Comparison of ENCODE assay signal across 29 cellular contexts in the genomic region with DNA sequence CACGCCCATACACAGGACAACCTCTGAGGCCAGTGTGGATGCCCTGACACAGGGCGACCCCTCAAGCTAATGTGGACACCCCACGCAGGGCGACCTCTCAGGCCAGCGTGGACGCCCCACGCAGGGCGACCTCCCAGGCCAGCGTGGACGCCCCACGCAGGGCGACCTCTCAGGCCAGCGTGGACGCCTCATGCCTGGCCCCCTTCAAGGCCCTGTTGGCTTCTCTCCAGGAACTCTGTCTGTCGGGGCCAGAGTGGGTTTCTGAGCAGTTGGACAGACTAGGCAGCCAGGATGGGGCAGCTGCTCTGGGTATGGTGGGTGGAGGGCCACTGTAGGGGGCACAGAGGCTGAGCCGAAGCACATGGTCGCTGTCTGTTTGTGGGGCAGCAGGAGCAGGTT. TPM values are rescaled to one million over a fixed set of nuclear protein-coding genes. Genes with fewer than 3 reads are reported as not detected.
"Had no signal": no experiment of that assay in that cellular context is flagged by ENCODE, and none has a peak within 500 bp of the region (broad histone marks: within the 10 kb centered on the region; RNA-seq: fewer than 3 reads in every experiment).

No MANE protein-coding gene starts in this region.

- H3K9me3 Mint-ChIP-seq: activated CD4-positive, alpha-beta T cell treated with anti-CD3 and anti-CD28 coated beads, Interleukin-2, amount 10 ng/mL, durations not matched to agents 7 days and 5 days; activated CD8-positive, alpha-beta T cell treated with anti-CD3 and anti-CD28 coated beads for 36 hours; activated naive CD4-positive, alpha-beta T cell treated with anti-CD3 and anti-CD28 coated beads, Interleukin-2, amount 50 U/mL, for 24 hours; activated naive CD8-positive, alpha-beta T cell treated with anti-CD3 and anti-CD28 coated beads, Interleukin-2, amount 50 U/mL, for 24 hours; activated T-cell treated with anti-CD3 and anti-CD28 coated beads, Interleukin-2, amount 50 U/mL, for 4 hours; activated T-helper 17 cell treated with anti-CD3 and anti-CD28 coated beads, Interleukin-2, amount 50 U/mL, for 72 hours; dendritic cell treated with granulocyte-macrophage colony-stimulating factor and Interleukin-4, amounts not matched to agents 40 ng/mL and 50 ng/mL, for 4 days; natural killer cell treated with Interleukin-12 subunit alpha and Interleukin-12 subunit beta and Interleukin-15 and Interleukin-18, amount 100 ng/mL, for 72 hours; stimulated activated memory B cell treated with anti-CD40 and anti-IgM and Interleukin-4, amounts not matched to agents 10 μg/mL and 1 μg/mL and 100 μg/mL, for 72 hours; T-helper 1 cell treated with Interleukin-12 subunit alpha and Interleukin-12 subunit beta and Interleukin-4 antibody, amounts not matched to agents 30 μg/mL and 1 μg/mL, for 36 hours had no signal

- H3K4me1 Mint-ChIP-seq: activated CD4-positive, alpha-beta T cell treated with anti-CD3 and anti-CD28 coated beads, Interleukin-2, amount 10 ng/mL, durations not matched to agents 7 days and 5 days; activated naive CD4-positive, alpha-beta T cell treated with anti-CD3 and anti-CD28 coated beads, Interleukin-2, amount 50 U/mL, for 24 hours; activated T-helper 17 cell treated with anti-CD3 and anti-CD28 coated beads, Interleukin-2, amount 50 U/mL, for 72 hours had no signal

- DNase-seq: activated CD4-positive, alpha-beta T cell treated with anti-CD3 and anti-CD28 coated beads, Interleukin-2, amount 10 ng/mL, durations not matched to agents 7 days and 5 days; activated CD4-positive, CD25-positive, alpha-beta regulatory T cell treated with anti-CD3 and anti-CD28 coated beads, Interleukin-2, amount 50 U/mL, for 72 hours; activated CD8-positive, alpha-beta T cell treated with anti-CD3 and anti-CD28 coated beads for 36 hours; activated gamma-delta T cell treated with Interleukin-2 at 50 U/mL for 16 hours; activated naive CD8-positive, alpha-beta T cell treated with anti-CD3 and anti-CD28 coated beads, Interleukin-2, amount 50 U/mL, for 24 hours; activated T-cell treated with anti-CD3 and anti-CD28 coated beads, Interleukin-2, amount 50 U/mL, for 4 hours; amygdala; central memory CD4-positive, alpha-beta T cell; heart left ventricle; left lung; lower lobe of right lung; mucosa of descending colon; right lobe of liver; stimulated activated CD4-positive, alpha-beta T cell treated with anti-CD3 and anti-CD28 coated beads, Interleukin-4, amount 100 ng/mL, for 24 hours; T1000; tibial artery had no signal

- ATAC-seq: activated CD8-positive, alpha-beta T cell treated with anti-CD3 and anti-CD28 coated beads for 36 hours; activated naive CD8-positive, alpha-beta T cell treated with anti-CD3 and anti-CD28 coated beads, Interleukin-2, amount 50 U/mL, for 24 hours; activated T-cell treated with anti-CD3 and anti-CD28 coated beads, Interleukin-2, amount 50 U/mL, for 4 hours; activated T-helper 17 cell treated with anti-CD3 and anti-CD28 coated beads, Interleukin-2, amount 50 U/mL, for 72 hours; right lobe of liver; stimulated activated memory B cell treated with anti-CD40 and anti-IgM and Interleukin-4, amounts not matched to agents 10 μg/mL and 1 μg/mL and 100 μg/mL, for 72 hours had no signal

- H3K27ac Mint-ChIP-seq: activated CD4-positive, alpha-beta T cell treated with anti-CD3 and anti-CD28 coated beads, Interleukin-2, amount 10 ng/mL, durations not matched to agents 7 days and 5 days; activated CD8-positive, alpha-beta T cell treated with anti-CD3 and anti-CD28 coated beads for 36 hours; activated naive CD4-positive, alpha-beta T cell treated with anti-CD3 and anti-CD28 coated beads, Interleukin-2, amount 50 U/mL, for 24 hours; activated naive CD8-positive, alpha-beta T cell treated with anti-CD3 and anti-CD28 coated beads, Interleukin-2, amount 50 U/mL, for 24 hours; activated T-helper 17 cell treated with anti-CD3 and anti-CD28 coated beads, Interleukin-2, amount 50 U/mL, for 72 hours; dendritic cell treated with granulocyte-macrophage colony-stimulating factor and Interleukin-4, amounts not matched to agents 40 ng/mL and 50 ng/mL, for 4 days; natural killer cell treated with Interleukin-12 subunit alpha and Interleukin-12 subunit beta and Interleukin-15 and Interleukin-18, amount 100 ng/mL, for 72 hours; stimulated activated memory B cell treated with anti-CD40 and anti-IgM and Interleukin-4, amounts not matched to agents 10 μg/mL and 1 μg/mL and 100 μg/mL, for 72 hours; T-helper 1 cell treated with Interleukin-12 subunit alpha and Interleukin-12 subunit beta and Interleukin-4 antibody, amounts not matched to agents 30 μg/mL and 1 μg/mL, for 36 hours had no signal

- H3K9me3 ChIP-seq: esophagus muscularis mucosa, heart left ventricle, left lung, lower lobe of right lung, mucosa of descending colon, neutrophil, right lobe of liver, suprapubic skin, tibial artery had no signal

- H3K4me1 ChIP-seq: right lobe of liver had no signal

- H3K4me3 Mint-ChIP-seq: activated CD4-positive, alpha-beta T cell treated with anti-CD3 and anti-CD28 coated beads, Interleukin-2, amount 10 ng/mL, durations not matched to agents 7 days and 5 days; activated CD8-positive, alpha-beta T cell treated with anti-CD3 and anti-CD28 coated beads for 36 hours; activated naive CD4-positive, alpha-beta T cell treated with anti-CD3 and anti-CD28 coated beads, Interleukin-2, amount 50 U/mL, for 24 hours; activated naive CD8-positive, alpha-beta T cell treated with anti-CD3 and anti-CD28 coated beads, Interleukin-2, amount 50 U/mL, for 24 hours; activated T-cell treated with anti-CD3 and anti-CD28 coated beads, Interleukin-2, amount 50 U/mL, for 4 hours; activated T-helper 17 cell treated with anti-CD3 and anti-CD28 coated beads, Interleukin-2, amount 50 U/mL, for 72 hours; dendritic cell treated with granulocyte-macrophage colony-stimulating factor and Interleukin-4, amounts not matched to agents 40 ng/mL and 50 ng/mL, for 4 days; natural killer cell treated with Interleukin-12 subunit alpha and Interleukin-12 subunit beta and Interleukin-15 and Interleukin-18, amount 100 ng/mL, for 72 hours; stimulated activated memory B cell treated with anti-CD40 and anti-IgM and Interleukin-4, amounts not matched to agents 10 μg/mL and 1 μg/mL and 100 μg/mL, for 72 hours; T-helper 1 cell treated with Interleukin-12 subunit alpha and Interleukin-12 subunit beta and Interleukin-4 antibody, amounts not matched to agents 30 μg/mL and 1 μg/mL, for 36 hours had no signal

- H3K27me3 ChIP-seq: foreskin keratinocyte, right lobe of liver had no signal

- H3K4me3 ChIP-seq: esophagus muscularis mucosa, heart left ventricle, left lung, lower lobe of right lung, mucosa of descending colon, right lobe of liver, suprapubic skin, tibial artery had no signal

- H3K27ac ChIP-seq: esophagus muscularis mucosa, foreskin keratinocyte, heart left ventricle, left lung, lower lobe of right lung, neutrophil, right lobe of liver, suprapubic skin, tibial artery had no signal

- H3K36me3 ChIP-seq: esophagus muscularis mucosa, heart left ventricle, left lung, lower lobe of right lung, neutrophil, right lobe of liver, suprapubic skin, tibial artery had no signal

- H3K36me3 Mint-ChIP-seq: activated naive CD4-positive, alpha-beta T cell treated with anti-CD3 and anti-CD28 coated beads, Interleukin-2, amount 50 U/mL, for 24 hours; natural killer cell treated with Interleukin-12 subunit alpha and Interleukin-12 subunit beta and Interleukin-15 and Interleukin-18, amount 100 ng/mL, for 72 hours; stimulated activated memory B cell treated with anti-CD40 and anti-IgM and Interleukin-4, amounts not matched to agents 10 μg/mL and 1 μg/mL and 100 μg/mL, for 72 hours had no signal

RNA-seq across cellular contexts. Expression of gene LMX1B, which starts 47.4 kb away (rescaled TPM):
- total RNA-seq: activated CD4-positive, alpha-beta T cell treated with anti-CD3 and anti-CD28 coated beads, Interleukin-2, amount 10 ng/mL, durations not matched to agents 7 days and 5 days; activated CD8-positive, alpha-beta T cell treated with anti-CD3 and anti-CD28 coated beads for 36 hours; activated T-cell treated with anti-CD3 and anti-CD28 coated beads, Interleukin-2, amount 50 U/mL, for 4 hours; activated T-helper 17 cell treated with anti-CD3 and anti-CD28 coated beads, Interleukin-2, amount 50 U/mL, for 72 hours; myocyte; natural killer cell treated with Interleukin-12 subunit alpha and Interleukin-12 subunit beta and Interleukin-15 and Interleukin-18, amount 100 ng/mL, for 72 hours; renal cortical epithelial cell; right lobe of liver; ureter had no signal
